ENCODE assay signal across 8 cellular contexts in the genomic region with DNA sequence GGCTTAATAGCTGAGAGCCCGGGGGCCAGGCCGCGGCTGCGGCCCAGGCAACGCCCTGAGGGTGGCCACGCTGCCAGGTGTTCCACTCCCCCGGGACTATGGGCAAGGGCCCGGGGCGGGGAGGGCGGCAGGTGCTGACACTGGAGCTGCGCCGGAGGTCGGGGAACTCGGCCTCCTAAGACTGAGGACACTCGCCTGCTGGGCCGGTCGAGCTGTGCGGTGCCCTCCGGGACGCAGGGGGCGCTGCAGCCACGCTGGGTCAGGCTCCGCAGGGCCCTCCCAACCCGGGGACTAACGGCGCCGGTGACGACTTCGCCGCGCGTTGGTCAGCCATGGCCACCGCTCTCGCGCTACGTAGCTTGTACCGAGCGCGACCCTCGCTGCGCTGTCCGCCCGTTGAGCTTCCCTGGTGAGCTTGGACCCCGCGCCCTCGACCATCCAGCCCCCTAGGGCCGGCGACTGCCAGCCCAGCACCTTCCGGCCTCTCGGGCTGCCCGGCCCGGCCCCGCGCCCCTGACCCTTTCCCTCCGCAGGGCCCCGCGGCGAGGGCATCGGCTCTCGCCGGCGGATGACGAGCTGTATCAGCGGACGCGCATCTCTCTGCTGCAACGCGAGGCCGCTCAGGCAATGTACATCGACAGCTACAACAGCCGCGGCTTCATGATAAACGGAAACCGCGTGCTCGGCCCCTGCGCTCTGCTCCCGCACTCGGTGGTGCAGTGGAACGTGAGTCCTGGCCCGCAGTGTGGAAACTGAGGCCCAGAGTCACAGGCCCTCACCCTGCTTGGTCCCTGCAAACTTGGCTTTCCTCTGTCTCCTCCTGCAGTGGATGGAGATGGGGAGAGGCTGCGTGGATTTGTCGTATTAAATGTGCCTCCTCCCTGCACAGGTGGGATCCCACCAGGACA. TPM values are rescaled to one million over a fixed set of nuclear protein-coding genes. Genes with fewer than 3 reads are reported as not detected.
DNase-seq lines count a peak whose midpoint lies in the region; ATAC-seq and TF ChIP-seq lines count a peak whose summit lies in the region.

A gene with protein sequence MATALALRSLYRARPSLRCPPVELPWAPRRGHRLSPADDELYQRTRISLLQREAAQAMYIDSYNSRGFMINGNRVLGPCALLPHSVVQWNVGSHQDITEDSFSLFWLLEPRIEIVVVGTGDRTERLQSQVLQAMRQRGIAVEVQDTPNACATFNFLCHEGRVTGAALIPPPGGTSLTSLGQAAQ (plus strand): TSS at position 309 of the 908 bp plus-strand sequence. CDS start 24 bp downstream, at position 333.

- H3K27me3 Mint-ChIP-seq in activated B cell treated with CpG ODN at 0.5 μM for 24 hours, result no peaks in the 10 kb centered on the region

- DNase-seq in AG09309 (ENCODE audit: low read depth), result peak; percentile 73
- peak; percentile 91 for DNase-seq in NCI-H2227 (lab: John Stamatoyannopoulos, UW; ENCODE audit: unreplicated experiment)
- peak; percentile 94 for DNase-seq in activated B cell treated with CpG ODN at 0.5 μM for 24 hours
- DNase-seq in cardiac fibroblast (ENCODE audit: low read depth in 2 of 2), result peak; percentile 95 to 96
- peak; percentile 98 for DNase-seq in islet precursor cell
- peak; percentile 87 to 92 (median 91) for DNase-seq in stimulated activated CD4-positive, alpha-beta T cell treated with anti-CD3 and anti-CD28 coated beads, Interleukin-12 subunit alpha, Interleukin-12 subunit beta, amount 100 ng/mL, for 48 hours (ENCODE audit: low read depth in 2 of 3, low spot score in 1 of 3)

- H3K27ac Mint-ChIP-seq in activated B cell treated with CpG ODN at 0.5 μM for 24 hours, result peak within 1 kb of the TSS; percentile 97

- peaks cover 50% of the 10 kb centered on the region for H3K36me3 Mint-ChIP-seq in activated B cell treated with CpG ODN at 0.5 μM for 24 hours (ENCODE audit: low read depth)

- H3K4me3 Mint-ChIP-seq in activated B cell treated with CpG ODN at 0.5 μM for 24 hours, result peak within 1 kb of the TSS; percentile 94

- ATAC-seq in GM18870 (IDR thresholded peaks at IDR 0.05; ENCODE audit: unreplicated experiment), result peak; percentile 55
- peak; percentile 52 for ATAC-seq in HG03108 (IDR thresholded peaks at IDR 0.05; ENCODE audit: unreplicated experiment)
- ATAC-seq in activated B cell treated with CpG ODN at 0.5 μM for 24 hours (ENCODE audit: low read depth), result peak; percentile 67

- POLR2A ChIA-PET in activated B cell treated with CpG ODN at 0.5 μM for 24 hours (lab: Charles Lee), result interaction anchor here (0.5 to 14.9 kb wide), 33 partner anchors 7 to 1207 kb away, joined by 3 to 372 read pairs (median 5); partner anchors contain the start of genes ARIH2, DAG1, IMPDH2 and IP6K2

- H3K4me3 ChIP-seq in AG09309 (ENCODE audit: control insufficient read depth, low read depth, low read length), result peak within 1 kb of the TSS; percentile 76
- H3K4me3 ChIP-seq in cardiac fibroblast (replicated peaks in 1 of 2; ENCODE audit: low read depth in 2 of 2, low read length in 2 of 2), result peak within 1 kb of the TSS; percentile 89

- no peaks in the 10 kb centered on the region for H3K9me3 Mint-ChIP-seq in activated B cell treated with CpG ODN at 0.5 μM for 24 hours

- intact Hi-C loops in activated B cell treated with CpG ODN at 0.5 μM for 24 hours (cut with micrococcal nuclease), result loop anchor here (1.0 to 10.0 kb wide), 11 partner anchors 7 to 1273 kb away; partner anchors contain the start of genes ARIH2, DAG1, HYAL3 and IFRD2

- CTCF ChIA-PET in activated B cell treated with CpG ODN at 0.5 μM for 24 hours (lab: Charles Lee), result interaction anchor here (1.0 to 3.6 kb wide), 9 partner anchors 7 to 72 kb away, joined by 3 to 30 read pairs (median 6); partner anchors contain the start of genes IMPDH2, P4HTM, QRICH1 and WDR6

- H3K4me1 Mint-ChIP-seq in activated B cell treated with CpG ODN at 0.5 μM for 24 hours, result peaks cover 66% of the 10 kb centered on the region

- peak; percentile 89 for TF ChIP-seq CTCF in AG09309 (IDR thresholded peaks at IDR 0.05; ENCODE audit: control insufficient read depth, insufficient read depth, low read depth, low read length, missing control alignments)
- TF ChIP-seq CTCF in activated B cell treated with CpG ODN at 0.5 μM for 24 hours (IDR thresholded peaks at IDR 0.05), result peak; percentile 39
- TF ChIP-seq CTCF in cardiac fibroblast (IDR thresholded peaks at IDR 0.05; ENCODE audit: low read depth, low read length), result peak; percentile 78

RNA-seq across cellular contexts. Expression of the gene that starts here (rescaled TPM):
- 86.3 and 86.5 TPM in 2 replicates for total RNA-seq in activated B cell treated with CpG ODN at 0.5 μM for 24 hours

Comparison
In these comparisons a context has a peak if more than half of its experiments do, and no peak if none do; other contexts are left out.
1. Peak in every context shown above with its lines: DNase-seq, ATAC-seq and H3K4me3 ChIP-seq.
2. CTCF ChIP-seq: peak in every context shown above with its lines; median percentile 89 in AG09309; 78 in cardiac fibroblast; 39 in activated B cell treated with CpG ODN at 0.5 μM for 24 hours.